ENCODE assay signal across 2 cellular contexts in the genomic region with DNA sequence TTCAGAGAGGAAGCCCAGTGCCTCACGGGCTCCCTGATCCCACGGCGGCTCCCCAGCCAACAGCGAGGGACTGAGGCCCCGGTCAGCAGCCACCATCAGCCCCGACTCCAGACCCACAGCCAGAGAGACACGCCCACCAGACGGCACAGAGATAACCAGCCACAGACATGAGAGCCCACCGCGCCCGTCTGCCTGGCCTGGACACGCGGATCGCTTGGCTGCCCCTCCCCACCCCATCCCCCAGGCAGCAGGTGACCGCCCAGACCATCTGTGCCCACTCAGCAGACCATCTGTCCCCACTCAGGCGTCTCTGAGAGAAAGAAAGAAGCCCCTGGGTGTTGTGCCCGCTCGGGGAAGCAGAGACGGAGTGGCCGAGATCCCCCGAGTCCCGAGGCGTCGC.
TF ChIP-seq lines count a peak whose summit lies in the region.

No MANE protein-coding gene starts in this region.

TF ChIP-seq in SK-N-SH, 30 proteins besides CTCF, POLR2A, EP300 and RAD21 (continued from another document):
- TF ChIP-seq, protein P1, sequence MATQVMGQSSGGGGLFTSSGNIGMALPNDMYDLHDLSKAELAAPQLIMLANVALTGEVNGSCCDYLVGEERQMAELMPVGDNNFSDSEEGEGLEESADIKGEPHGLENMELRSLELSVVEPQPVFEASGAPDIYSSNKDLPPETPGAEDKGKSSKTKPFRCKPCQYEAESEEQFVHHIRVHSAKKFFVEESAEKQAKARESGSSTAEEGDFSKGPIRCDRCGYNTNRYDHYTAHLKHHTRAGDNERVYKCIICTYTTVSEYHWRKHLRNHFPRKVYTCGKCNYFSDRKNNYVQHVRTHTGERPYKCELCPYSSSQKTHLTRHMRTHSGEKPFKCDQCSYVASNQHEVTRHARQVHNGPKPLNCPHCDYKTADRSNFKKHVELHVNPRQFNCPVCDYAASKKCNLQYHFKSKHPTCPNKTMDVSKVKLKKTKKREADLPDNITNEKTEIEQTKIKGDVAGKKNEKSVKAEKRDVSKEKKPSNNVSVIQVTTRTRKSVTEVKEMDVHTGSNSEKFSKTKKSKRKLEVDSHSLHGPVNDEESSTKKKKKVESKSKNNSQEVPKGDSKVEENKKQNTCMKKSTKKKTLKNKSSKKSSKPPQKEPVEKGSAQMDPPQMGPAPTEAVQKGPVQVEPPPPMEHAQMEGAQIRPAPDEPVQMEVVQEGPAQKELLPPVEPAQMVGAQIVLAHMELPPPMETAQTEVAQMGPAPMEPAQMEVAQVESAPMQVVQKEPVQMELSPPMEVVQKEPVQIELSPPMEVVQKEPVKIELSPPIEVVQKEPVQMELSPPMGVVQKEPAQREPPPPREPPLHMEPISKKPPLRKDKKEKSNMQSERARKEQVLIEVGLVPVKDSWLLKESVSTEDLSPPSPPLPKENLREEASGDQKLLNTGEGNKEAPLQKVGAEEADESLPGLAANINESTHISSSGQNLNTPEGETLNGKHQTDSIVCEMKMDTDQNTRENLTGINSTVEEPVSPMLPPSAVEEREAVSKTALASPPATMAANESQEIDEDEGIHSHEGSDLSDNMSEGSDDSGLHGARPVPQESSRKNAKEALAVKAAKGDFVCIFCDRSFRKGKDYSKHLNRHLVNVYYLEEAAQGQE (IDR thresholded peaks at IDR 0.05; ENCODE audit: low read depth, low read length) = no peak
- no peak for TF ChIP-seq IRF3 (IDR thresholded peaks at IDR 0.05; ENCODE audit: low read depth, low read length)
- no peak for TF ChIP-seq EZH2phosphoT487 (IDR thresholded peaks at IDR 0.05; ENCODE audit: borderline replicate concordance, low read depth)
- no peak for TF ChIP-seq RFX5 (IDR thresholded peaks at IDR 0.05; ENCODE audit: low read length)
- TF ChIP-seq GABPA (IDR thresholded peaks at IDR 0.05; ENCODE audit: low read depth) = no peak
- TF ChIP-seq FOXJ3 (CRISPR knock-in tag; IDR thresholded peaks at IDR 0.05) = no peak
- no peak for TF ChIP-seq TEAD4 (IDR thresholded peaks at IDR 0.05; ENCODE audit: borderline replicate concordance, insufficient read depth)
- no peak for TF ChIP-seq ELF1 (IDR thresholded peaks at IDR 0.05)
- TF ChIP-seq YY1 (IDR thresholded peaks at IDR 0.05; ENCODE audit: low read depth) = no peak

TF ChIP-seq in SK-N-SH treated with all-trans-retinoic acid at 6 μM for 48 hours, 23 proteins besides CTCF, POLR2A, EP300 and RAD21 (continued from another document):
- TF ChIP-seq PATZ1 (CRISPR knock-in tag; IDR thresholded peaks at IDR 0.05; ENCODE audit: borderline replicate concordance) (no peak), ZNF565 (CRISPR knock-in tag; conservative IDR thresholded peaks at IDR 0.05; ENCODE audit: low read depth) (no peak), PPARA (CRISPR knock-in tag; IDR thresholded peaks at IDR 0.05; ENCODE audit: borderline replicate concordance) (no peak)
